23 cellular contexts compared by ENCODE assay signal in genomic region chrX:38351346-38351745, GRCh38. TPM values are rescaled to one million over a fixed set of nuclear protein-coding genes. Genes with fewer than 3 reads are reported as not detected.
"Had no signal": no experiment of that assay in that cellular context is flagged by ENCODE, and none has a peak within 500 bp of the region (broad histone marks: within the 10 kb centered on the region; RNA-seq: fewer than 3 reads in every experiment).

No MANE protein-coding gene starts in this region.

- H3K9me2 ChIP-seq: SK-N-SH had no signal

- FAIRE-seq: RCC 7860 had no signal

- H3K9me3 ChIP-seq: SK-N-SH had no signal

- H3K9ac ChIP-seq: SK-N-SH had no signal

- H3K4me2 ChIP-seq: SK-N-SH had no signal

- DNase-seq: IMR-90, MV-4-11, NCI-H1048, NCI-H1105, NCI-H1417, NCI-H1436 treated with DMSO at 0.1 percent for 48 hours, NCI-H1694, NCI-H187 treated with DMSO at 0.1 percent for 48 hours, NCI-H2029 treated with DMSO at 0.1 percent for 48 hours, NCI-H2227 treated with DMSO at 0.1 percent for 48 hours, NCI-H524 treated with DMSO at 0.1 percent for 48 hours, NCI-H69, NCI-H774, RPMI8226, SHP77, SK-N-SH, SW 1271 had no signal

RNA-seq across cellular contexts. Expression of gene OTC, which starts 1.1 kb away (rescaled TPM):
- total RNA-seq: HT-29, IMR-90, LHCN-M2, MCF 10A, NCI-H460, SK-MEL-5 had no signal
- polyA plus RNA-seq: IMR-90, SK-N-SH had no signal
